ENCODE assay signal across 16 cellular contexts in the genomic region with DNA sequence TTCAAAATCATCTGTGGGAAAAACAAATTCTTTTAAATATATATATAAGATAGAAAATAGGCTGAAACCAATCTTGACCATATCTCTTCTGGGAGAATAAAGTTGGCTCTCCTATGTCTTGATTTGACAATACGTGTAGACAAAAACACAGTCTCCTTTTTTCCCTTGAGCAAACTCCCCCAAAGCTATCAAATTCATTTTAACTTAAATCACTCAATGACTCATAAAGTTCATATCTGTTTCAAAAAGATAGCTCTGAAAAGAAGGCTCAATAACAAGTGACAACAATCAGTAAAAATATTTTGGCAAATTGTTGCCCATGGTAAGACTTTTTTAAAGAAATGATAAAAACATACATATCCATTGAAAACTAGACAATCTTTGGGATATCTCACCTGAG.
DNase-seq lines count a peak whose midpoint lies in the region; ATAC-seq, FAIRE-seq and TF ChIP-seq lines count a peak whose summit lies in the region.
"Had no signal": no experiment of that assay in that cellular context is flagged by ENCODE, and none has a peak within 500 bp of the region (broad histone marks: within the 10 kb centered on the region; RNA-seq: fewer than 3 reads in every experiment).

No MANE protein-coding gene starts in this region.

- no peaks in the 10 kb centered on the region for H3K9me3 Mint-ChIP-seq in stimulated activated naive B cell treated with anti-CD40 and anti-IgM and Interleukin-4, amounts not matched to agents 10 μg/mL and 1 μg/mL and 100 μg/mL, for 72 hours
- H3K9me3 Mint-ChIP-seq: GM23338 had no signal

- ATAC-seq in stimulated activated naive B cell treated with anti-CD40 and anti-IgM and Interleukin-4, amounts not matched to agents 10 μg/mL and 1 μg/mL and 100 μg/mL, for 72 hours (replicated peaks): no peak
- ATAC-seq: CD8-positive, alpha-beta T cell; GM23338 had no signal

- no peak for TF ChIP-seq CTCF in breast epithelium (IDR thresholded peaks at IDR 0.05)

- no peak overlapping the region for H3K27ac ChIP-seq in breast epithelium
- H3K27ac ChIP-seq: C4-2B had no signal

- H3K4me3 Mint-ChIP-seq in stimulated activated naive B cell treated with anti-CD40 and anti-IgM and Interleukin-4, amounts not matched to agents 10 μg/mL and 1 μg/mL and 100 μg/mL, for 72 hours: no peak overlapping the region
- H3K4me3 Mint-ChIP-seq: CD8-positive, alpha-beta T cell; GM23338; H9 had no signal

- FAIRE-seq in H54 (lab: Jason Lieb, UNC): peak; percentile 52
- FAIRE-seq: A204.1 had no signal

- no peaks in the 10 kb centered on the region for H3K4me1 Mint-ChIP-seq in stimulated activated naive B cell treated with anti-CD40 and anti-IgM and Interleukin-4, amounts not matched to agents 10 μg/mL and 1 μg/mL and 100 μg/mL, for 72 hours

- peaks cover 0 to 5% of the 10 kb centered on the region in 2 donors for H3K27me3 Mint-ChIP-seq in stimulated activated naive B cell treated with anti-CD40 and anti-IgM and Interleukin-4, amounts not matched to agents 10 μg/mL and 1 μg/mL and 100 μg/mL, for 72 hours

- TF ChIP-seq POLR2A in H54 (IDR thresholded peaks at IDR 0.05; ENCODE audit: low read depth, low read length): no peak
- no peak for TF ChIP-seq POLR2A in breast epithelium (IDR thresholded peaks at IDR 0.05)

- no peak overlapping the region for H3K4me3 ChIP-seq in breast epithelium
- H3K4me3 ChIP-seq: GM23338 had no signal

- intact Hi-C loops in breast epithelium (cut with DNase I; ENCODE audit: low total_unique reads): loop anchor here (10.0 kb wide), 1 partner anchor 1604 kb away; no protein-coding TSS in a partner anchor

- no peaks in the 10 kb centered on the region for H3K9me3 ChIP-seq in breast epithelium
- H3K9me3 ChIP-seq: BE2C had no signal

- H3K36me3 ChIP-seq in breast epithelium: no peaks in the 10 kb centered on the region
- H3K36me3 ChIP-seq: BE2C had no signal

- no peaks in the 10 kb centered on the region for H3K36me3 Mint-ChIP-seq in stimulated activated naive B cell treated with anti-CD40 and anti-IgM and Interleukin-4, amounts not matched to agents 10 μg/mL and 1 μg/mL and 100 μg/mL, for 72 hours
- H3K36me3 Mint-ChIP-seq: CD8-positive, alpha-beta T cell had no signal

- no peak overlapping the region for H3K27ac Mint-ChIP-seq in stimulated activated naive B cell treated with anti-CD40 and anti-IgM and Interleukin-4, amounts not matched to agents 10 μg/mL and 1 μg/mL and 100 μg/mL, for 72 hours
- H3K27ac Mint-ChIP-seq: CD8-positive, alpha-beta T cell; GM23338; H9 had no signal

- DNase-seq in H54 (ENCODE audit: insufficient read length, low spot score): no peak
- DNase-seq in amniotic epithelial cell (ENCODE audit: low read depth): peak; percentile 37
- peak; percentile 65 for DNase-seq in iris pigment epithelial cell (ENCODE audit: low read depth)
- no peak for DNase-seq in activated effector memory CD4-positive, alpha-beta T cell treated with Interleukin-2 at 50 U/mL for 16 hours
- no peak for DNase-seq in stimulated activated naive B cell treated with anti-CD40 and anti-IgM and Interleukin-4, amounts not matched to agents 10 μg/mL and 1 μg/mL and 100 μg/mL, for 72 hours
- DNase-seq in NCI-H2227 (lab: John Stamatoyannopoulos, UW; ENCODE audit: unreplicated experiment): no peak
- DNase-seq in breast epithelium (ENCODE audit: low spot score in 2 of 2): no peak
- DNase-seq: BE2C; CD8-positive, alpha-beta T cell; COR-L47; DND-41; H9; IMR-90 had no signal

- no peaks in the 10 kb centered on the region for H3K27me3 ChIP-seq in breast epithelium
- H3K27me3 ChIP-seq: BE2C had no signal

- H3K4me1 ChIP-seq in breast epithelium: no peaks in the 10 kb centered on the region
- H3K4me1 ChIP-seq: BE2C had no signal

Comparison
In these comparisons a context has a peak if more than half of its experiments do, and no peak if none do; other contexts are left out.
1. DNase-seq: peak in amniotic epithelial cell (single experiment) and iris pigment epithelial cell (single experiment); none in H54 (single experiment), activated effector memory CD4-positive, alpha-beta T cell treated with Interleukin-2 at 50 U/mL for 16 hours (single experiment), stimulated activated naive B cell treated with anti-CD40 and anti-IgM and Interleukin-4, amounts not matched to agents 10 μg/mL and 1 μg/mL and 100 μg/mL, for 72 hours (single experiment), NCI-H2227 (single experiment) and breast epithelium (0 of 2).